Comparison of ENCODE assay signal across 1 cellular context in genomic region chr11:65330544-65330943, GRCh38.
TF ChIP-seq lines count a peak whose summit lies in the region.

No MANE protein-coding gene starts in this region.

TF ChIP-seq in WTC11, 78 proteins besides CTCF, POLR2A, EP300 and RAD21 (continued from another document):
- TF ChIP-seq PRDM15 (CRISPR knock-in tag; IDR thresholded peaks at IDR 0.05) (no peak), SMAD3 (CRISPR knock-in tag; IDR thresholded peaks at IDR 0.05; ENCODE audit: borderline replicate concordance) (no peak)
